1 cellular context compared by ENCODE assay signal in the genomic region with DNA sequence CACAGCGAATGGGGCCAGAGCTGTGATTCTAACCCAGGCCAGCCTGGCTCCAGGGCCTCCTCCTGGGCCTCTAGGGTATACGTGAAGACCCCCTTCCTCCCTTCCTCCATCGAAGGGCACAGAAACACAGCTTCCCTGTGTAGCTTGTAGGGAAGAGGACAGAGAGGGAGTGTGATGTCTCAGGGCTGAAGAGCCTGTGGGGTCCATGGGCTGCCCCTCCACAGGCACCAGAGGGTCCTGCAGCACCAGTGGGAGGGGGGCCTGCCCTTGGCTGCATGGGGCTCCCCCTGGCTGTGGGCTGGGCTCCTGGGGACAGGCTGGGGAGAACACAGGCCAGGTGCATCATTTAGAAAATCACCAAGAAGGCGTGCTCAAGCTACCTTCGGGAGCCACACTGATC.
TF ChIP-seq lines count a peak whose summit lies in the region.

No MANE protein-coding gene starts in this region.

TF ChIP-seq in WTC11, 78 proteins besides CTCF, POLR2A, EP300 and RAD21 (continued from another document):
- TF ChIP-seq, protein P1, sequence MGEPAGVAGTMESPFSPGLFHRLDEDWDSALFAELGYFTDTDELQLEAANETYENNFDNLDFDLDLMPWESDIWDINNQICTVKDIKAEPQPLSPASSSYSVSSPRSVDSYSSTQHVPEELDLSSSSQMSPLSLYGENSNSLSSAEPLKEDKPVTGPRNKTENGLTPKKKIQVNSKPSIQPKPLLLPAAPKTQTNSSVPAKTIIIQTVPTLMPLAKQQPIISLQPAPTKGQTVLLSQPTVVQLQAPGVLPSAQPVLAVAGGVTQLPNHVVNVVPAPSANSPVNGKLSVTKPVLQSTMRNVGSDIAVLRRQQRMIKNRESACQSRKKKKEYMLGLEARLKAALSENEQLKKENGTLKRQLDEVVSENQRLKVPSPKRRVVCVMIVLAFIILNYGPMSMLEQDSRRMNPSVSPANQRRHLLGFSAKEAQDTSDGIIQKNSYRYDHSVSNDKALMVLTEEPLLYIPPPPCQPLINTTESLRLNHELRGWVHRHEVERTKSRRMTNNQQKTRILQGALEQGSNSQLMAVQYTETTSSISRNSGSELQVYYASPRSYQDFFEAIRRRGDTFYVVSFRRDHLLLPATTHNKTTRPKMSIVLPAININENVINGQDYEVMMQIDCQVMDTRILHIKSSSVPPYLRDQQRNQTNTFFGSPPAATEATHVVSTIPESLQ (CRISPR knock-in tag; IDR thresholded peaks at IDR 0.05): no peak
- TF ChIP-seq FOXJ3 (CRISPR knock-in tag; IDR thresholded peaks at IDR 0.05; ENCODE audit: borderline replicate concordance): no peak
- TF ChIP-seq ZNF121 (CRISPR knock-in tag; IDR thresholded peaks at IDR 0.05): no peak
- TF ChIP-seq, protein P2, sequence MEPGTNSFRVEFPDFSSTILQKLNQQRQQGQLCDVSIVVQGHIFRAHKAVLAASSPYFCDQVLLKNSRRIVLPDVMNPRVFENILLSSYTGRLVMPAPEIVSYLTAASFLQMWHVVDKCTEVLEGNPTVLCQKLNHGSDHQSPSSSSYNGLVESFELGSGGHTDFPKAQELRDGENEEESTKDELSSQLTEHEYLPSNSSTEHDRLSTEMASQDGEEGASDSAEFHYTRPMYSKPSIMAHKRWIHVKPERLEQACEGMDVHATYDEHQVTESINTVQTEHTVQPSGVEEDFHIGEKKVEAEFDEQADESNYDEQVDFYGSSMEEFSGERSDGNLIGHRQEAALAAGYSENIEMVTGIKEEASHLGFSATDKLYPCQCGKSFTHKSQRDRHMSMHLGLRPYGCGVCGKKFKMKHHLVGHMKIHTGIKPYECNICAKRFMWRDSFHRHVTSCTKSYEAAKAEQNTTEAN (CRISPR knock-in tag; IDR thresholded peaks at IDR 0.05): no peak
- TF ChIP-seq, protein P3, sequence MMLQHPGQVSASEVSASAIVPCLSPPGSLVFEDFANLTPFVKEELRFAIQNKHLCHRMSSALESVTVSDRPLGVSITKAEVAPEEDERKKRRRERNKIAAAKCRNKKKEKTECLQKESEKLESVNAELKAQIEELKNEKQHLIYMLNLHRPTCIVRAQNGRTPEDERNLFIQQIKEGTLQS (CRISPR knock-in tag; conservative IDR thresholded peaks at IDR 0.05): no peak
- TF ChIP-seq ATF1 (CRISPR knock-in tag; IDR thresholded peaks at IDR 0.05): no peak
- TF ChIP-seq, protein P4, sequence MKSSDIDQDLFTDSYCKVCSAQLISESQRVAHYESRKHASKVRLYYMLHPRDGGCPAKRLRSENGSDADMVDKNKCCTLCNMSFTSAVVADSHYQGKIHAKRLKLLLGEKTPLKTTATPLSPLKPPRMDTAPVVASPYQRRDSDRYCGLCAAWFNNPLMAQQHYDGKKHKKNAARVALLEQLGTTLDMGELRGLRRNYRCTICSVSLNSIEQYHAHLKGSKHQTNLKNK (CRISPR knock-in tag; IDR thresholded peaks at IDR 0.05): no peak
- TF ChIP-seq SP1 (CRISPR knock-in tag; conservative IDR thresholded peaks at IDR 0.05): no peak
- TF ChIP-seq, protein P5, sequence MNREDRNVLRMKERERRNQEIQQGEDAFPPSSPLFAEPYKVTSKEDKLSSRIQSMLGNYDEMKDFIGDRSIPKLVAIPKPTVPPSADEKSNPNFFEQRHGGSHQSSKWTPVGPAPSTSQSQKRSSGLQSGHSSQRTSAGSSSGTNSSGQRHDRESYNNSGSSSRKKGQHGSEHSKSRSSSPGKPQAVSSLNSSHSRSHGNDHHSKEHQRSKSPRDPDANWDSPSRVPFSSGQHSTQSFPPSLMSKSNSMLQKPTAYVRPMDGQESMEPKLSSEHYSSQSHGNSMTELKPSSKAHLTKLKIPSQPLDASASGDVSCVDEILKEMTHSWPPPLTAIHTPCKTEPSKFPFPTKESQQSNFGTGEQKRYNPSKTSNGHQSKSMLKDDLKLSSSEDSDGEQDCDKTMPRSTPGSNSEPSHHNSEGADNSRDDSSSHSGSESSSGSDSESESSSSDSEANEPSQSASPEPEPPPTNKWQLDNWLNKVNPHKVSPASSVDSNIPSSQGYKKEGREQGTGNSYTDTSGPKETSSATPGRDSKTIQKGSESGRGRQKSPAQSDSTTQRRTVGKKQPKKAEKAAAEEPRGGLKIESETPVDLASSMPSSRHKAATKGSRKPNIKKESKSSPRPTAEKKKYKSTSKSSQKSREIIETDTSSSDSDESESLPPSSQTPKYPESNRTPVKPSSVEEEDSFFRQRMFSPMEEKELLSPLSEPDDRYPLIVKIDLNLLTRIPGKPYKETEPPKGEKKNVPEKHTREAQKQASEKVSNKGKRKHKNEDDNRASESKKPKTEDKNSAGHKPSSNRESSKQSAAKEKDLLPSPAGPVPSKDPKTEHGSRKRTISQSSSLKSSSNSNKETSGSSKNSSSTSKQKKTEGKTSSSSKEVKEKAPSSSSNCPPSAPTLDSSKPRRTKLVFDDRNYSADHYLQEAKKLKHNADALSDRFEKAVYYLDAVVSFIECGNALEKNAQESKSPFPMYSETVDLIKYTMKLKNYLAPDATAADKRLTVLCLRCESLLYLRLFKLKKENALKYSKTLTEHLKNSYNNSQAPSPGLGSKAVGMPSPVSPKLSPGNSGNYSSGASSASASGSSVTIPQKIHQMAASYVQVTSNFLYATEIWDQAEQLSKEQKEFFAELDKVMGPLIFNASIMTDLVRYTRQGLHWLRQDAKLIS (CRISPR knock-in tag; IDR thresholded peaks at IDR 0.05; ENCODE audit: borderline replicate concordance): no peak
- no peak for TF ChIP-seq EMX1 (CRISPR knock-in tag; IDR thresholded peaks at IDR 0.05)
- TF ChIP-seq ETV6 (CRISPR knock-in tag; IDR thresholded peaks at IDR 0.05): no peak
- TF ChIP-seq FOXK1 (CRISPR knock-in tag; IDR thresholded peaks at IDR 0.05): no peak
